In the genomic region with DNA sequence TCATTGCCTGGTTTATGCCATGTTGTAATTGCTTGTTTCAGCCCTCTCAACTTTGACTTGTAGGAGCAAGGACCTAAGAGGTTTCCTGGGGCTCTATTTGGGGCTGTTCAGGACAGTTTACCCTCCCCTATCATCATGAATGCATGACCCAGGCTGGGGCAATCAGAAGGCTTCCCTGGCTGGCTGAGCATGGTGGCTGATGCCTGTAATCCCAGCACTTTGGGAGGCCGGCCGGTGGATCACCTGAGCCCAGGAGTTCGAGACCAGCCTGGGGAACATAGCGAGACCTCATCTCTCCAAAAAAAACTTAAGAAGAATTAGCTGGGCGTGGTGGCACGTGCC, we compare ENCODE assay signal across 1 cellular context.
TF ChIP-seq lines count a peak whose summit lies in the region.

No MANE protein-coding gene starts in this region.

TF ChIP-seq in GM12891, 5 proteins besides CTCF, POLR2A, EP300 and RAD21:
- TF ChIP-seq POU2F2 (IDR thresholded peaks at IDR 0.05; ENCODE audit: low read depth, low read length) (no peak), PAX5 (IDR thresholded peaks at IDR 0.05; ENCODE audit: insufficient read depth, low read length, severe bottlenecking) (no peak), POLR2AphosphoS5 (IDR thresholded peaks at IDR 0.05; ENCODE audit: low read depth, low read length) (no peak), TAF1 (IDR thresholded peaks at IDR 0.05; ENCODE audit: low read depth, low read length) (no peak), SPI1 (IDR thresholded peaks at IDR 0.05; ENCODE audit: low read depth, low read length) (no peak)
TF ChIP-seq in GM12891: peak in this region for 0.
